In the genomic region with DNA sequence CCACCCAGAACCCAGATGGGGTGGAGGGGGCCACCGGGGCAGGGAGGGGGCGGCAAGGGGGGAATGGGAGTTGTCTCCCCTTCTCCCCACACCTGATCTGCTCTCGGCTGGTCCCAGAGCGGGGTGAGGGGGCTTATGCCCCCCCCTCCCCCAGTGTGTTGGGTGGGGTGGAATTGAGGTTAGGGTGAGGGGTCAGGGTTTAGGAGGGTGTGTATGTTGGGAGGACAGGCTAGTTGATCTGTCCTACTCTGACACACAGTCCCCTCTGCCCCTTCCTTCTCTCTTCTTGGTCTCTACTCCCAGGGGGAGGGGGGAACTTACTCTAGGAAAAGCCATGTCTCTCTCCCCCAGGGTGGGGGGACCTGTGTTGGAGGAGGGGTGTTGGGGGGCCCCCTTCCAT, we compare ENCODE assay signal across 1 cellular context.
TF ChIP-seq lines count a peak whose summit lies in the region.

No MANE protein-coding gene starts in this region.

TF ChIP-seq in HCT116, 20 proteins besides CTCF, POLR2A, EP300 and RAD21 (continued from another document):
- TF ChIP-seq, protein P1, sequence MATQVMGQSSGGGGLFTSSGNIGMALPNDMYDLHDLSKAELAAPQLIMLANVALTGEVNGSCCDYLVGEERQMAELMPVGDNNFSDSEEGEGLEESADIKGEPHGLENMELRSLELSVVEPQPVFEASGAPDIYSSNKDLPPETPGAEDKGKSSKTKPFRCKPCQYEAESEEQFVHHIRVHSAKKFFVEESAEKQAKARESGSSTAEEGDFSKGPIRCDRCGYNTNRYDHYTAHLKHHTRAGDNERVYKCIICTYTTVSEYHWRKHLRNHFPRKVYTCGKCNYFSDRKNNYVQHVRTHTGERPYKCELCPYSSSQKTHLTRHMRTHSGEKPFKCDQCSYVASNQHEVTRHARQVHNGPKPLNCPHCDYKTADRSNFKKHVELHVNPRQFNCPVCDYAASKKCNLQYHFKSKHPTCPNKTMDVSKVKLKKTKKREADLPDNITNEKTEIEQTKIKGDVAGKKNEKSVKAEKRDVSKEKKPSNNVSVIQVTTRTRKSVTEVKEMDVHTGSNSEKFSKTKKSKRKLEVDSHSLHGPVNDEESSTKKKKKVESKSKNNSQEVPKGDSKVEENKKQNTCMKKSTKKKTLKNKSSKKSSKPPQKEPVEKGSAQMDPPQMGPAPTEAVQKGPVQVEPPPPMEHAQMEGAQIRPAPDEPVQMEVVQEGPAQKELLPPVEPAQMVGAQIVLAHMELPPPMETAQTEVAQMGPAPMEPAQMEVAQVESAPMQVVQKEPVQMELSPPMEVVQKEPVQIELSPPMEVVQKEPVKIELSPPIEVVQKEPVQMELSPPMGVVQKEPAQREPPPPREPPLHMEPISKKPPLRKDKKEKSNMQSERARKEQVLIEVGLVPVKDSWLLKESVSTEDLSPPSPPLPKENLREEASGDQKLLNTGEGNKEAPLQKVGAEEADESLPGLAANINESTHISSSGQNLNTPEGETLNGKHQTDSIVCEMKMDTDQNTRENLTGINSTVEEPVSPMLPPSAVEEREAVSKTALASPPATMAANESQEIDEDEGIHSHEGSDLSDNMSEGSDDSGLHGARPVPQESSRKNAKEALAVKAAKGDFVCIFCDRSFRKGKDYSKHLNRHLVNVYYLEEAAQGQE (IDR thresholded peaks at IDR 0.05; ENCODE audit: low read depth) = no peak
- no peak for TF ChIP-seq SRF (IDR thresholded peaks at IDR 0.05; ENCODE audit: low read depth)
- no peak for TF ChIP-seq JUND (IDR thresholded peaks at IDR 0.05)
- TF ChIP-seq POLR2AphosphoS5 (IDR thresholded peaks at IDR 0.05; ENCODE audit: low read depth, low read length) = no peak
- no peak for TF ChIP-seq CBX3 (IDR thresholded peaks at IDR 0.05; ENCODE audit: low read depth)
- no peak for TF ChIP-seq ZNF274 (IDR thresholded peaks at IDR 0.05; ENCODE audit: low read depth, low read length)
- TF ChIP-seq SP1 (IDR thresholded peaks at IDR 0.05; ENCODE audit: low read depth) = no peak
- no peak for TF ChIP-seq ZFX (IDR thresholded peaks at IDR 0.05)
- no peak for TF ChIP-seq CEBPB (IDR thresholded peaks at IDR 0.05; ENCODE audit: low read depth)
- TF ChIP-seq, protein P2, sequence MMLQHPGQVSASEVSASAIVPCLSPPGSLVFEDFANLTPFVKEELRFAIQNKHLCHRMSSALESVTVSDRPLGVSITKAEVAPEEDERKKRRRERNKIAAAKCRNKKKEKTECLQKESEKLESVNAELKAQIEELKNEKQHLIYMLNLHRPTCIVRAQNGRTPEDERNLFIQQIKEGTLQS (IDR thresholded peaks at IDR 0.05) = no peak
- no peak for TF ChIP-seq TCF7L2 (IDR thresholded peaks at IDR 0.05; ENCODE audit: borderline replicate concordance, extremely low read depth, insufficient read depth, insufficient read length)
- no peak for TF ChIP-seq SIN3A (IDR thresholded peaks at IDR 0.05; ENCODE audit: low read depth)
- TF ChIP-seq EZH2 (IDR thresholded peaks at IDR 0.05) = no peak
- TF ChIP-seq EGR1 (IDR thresholded peaks at IDR 0.05; ENCODE audit: low read depth) = no peak
